ENCODE assay signal across 1 cellular context in genomic region chr2:230877737-230878598, GRCh38.
TF ChIP-seq lines count a peak whose summit lies in the region.

No MANE protein-coding gene starts in this region.

TF ChIP-seq in WTC11, 78 proteins besides CTCF, POLR2A, EP300 and RAD21 (continued from another document):
- no peak for TF ChIP-seq ARID4B (CRISPR knock-in tag; IDR thresholded peaks at IDR 0.05; ENCODE audit: borderline replicate concordance)
TF ChIP-seq in WTC11: peak in this region for 0.
